1 cellular context compared by ENCODE assay signal in genomic region chr6:33313105-33313708, GRCh38.
TF ChIP-seq lines count a peak whose summit lies in the region.

No MANE protein-coding gene starts in this region.

TF ChIP-seq in HepG2, 621 proteins besides CTCF, POLR2A, EP300 and RAD21 (continued from another document):
- no peak for TF ChIP-seq USF2 (IDR thresholded peaks at IDR 0.05; ENCODE audit: low read depth, low read length)
- 0 out of 2 replicates have a peak, but pooled peaks have one; percentile 19 for TF ChIP-seq USF2 (CRISPR knock-in tag; IDR thresholded peaks at IDR 0.05; ENCODE audit: borderline replicate concordance)
- peak; percentile 7 for TF ChIP-seq ZNF788 (CRISPR knock-in tag; IDR thresholded peaks at IDR 0.05; ENCODE audit: borderline replicate concordance)
- TF ChIP-seq ZNF629 (CRISPR knock-in tag; conservative IDR thresholded peaks at IDR 0.05) = peak; percentile 82
- no peak for TF ChIP-seq ZNF704 (CRISPR knock-in tag; IDR thresholded peaks at IDR 0.05; ENCODE audit: borderline replicate concordance)
- no peak for TF ChIP-seq YEATS2 (CRISPR knock-in tag; IDR thresholded peaks at IDR 0.05; ENCODE audit: borderline replicate concordance)
- 0 out of 2 replicates have a peak, but pooled peaks have one; percentile 8 for TF ChIP-seq PAXIP1 (CRISPR knock-in tag; conservative IDR thresholded peaks at IDR 0.05)
- TF ChIP-seq RARA (CRISPR knock-in tag; IDR thresholded peaks at IDR 0.05) = peak; percentile 29; the same call in 1 of the 2 replicates
- TF ChIP-seq ZSCAN25 (CRISPR knock-in tag; IDR thresholded peaks at IDR 0.05) = 0 out of 2 replicates have a peak, but pooled peaks have one; percentile 36
- TF ChIP-seq YEATS4 (CRISPR knock-in tag; IDR thresholded peaks at IDR 0.05; ENCODE audit: borderline replicate concordance) = no peak
- no peak for TF ChIP-seq HDAC2 (CRISPR knock-in tag; IDR thresholded peaks at IDR 0.05)
- TF ChIP-seq TFDP1 (CRISPR knock-in tag; IDR thresholded peaks at IDR 0.05; ENCODE audit: borderline replicate concordance) = no peak
- no peak for TF ChIP-seq ZSCAN12 (CRISPR knock-in tag; IDR thresholded peaks at IDR 0.05)
- TF ChIP-seq BORCS8-MEF2B (CRISPR knock-in tag; IDR thresholded peaks at IDR 0.05) = no peak; the same call in 1 of the 2 replicates
- TF ChIP-seq MED8 (CRISPR knock-in tag; IDR thresholded peaks at IDR 0.05; ENCODE audit: insufficient replicate concordance) = peak; percentile 16
- no peak for TF ChIP-seq ZSCAN5A (CRISPR knock-in tag; IDR thresholded peaks at IDR 0.05; ENCODE audit: borderline replicate concordance)
